In genomic region chr1:242691603-242691945, GRCh38 we compare ENCODE assay signal across 19 cellular contexts.
A peak's percentile ranks its signal among the peaks of the same experiment; 100 is the strongest.
DNase-seq lines count a peak whose midpoint lies in the region; ATAC-seq and TF ChIP-seq lines count a peak whose summit lies in the region.
"Had no signal": no experiment of that assay in that cellular context is flagged by ENCODE, and none has a peak within 500 bp of the region (broad histone marks: within the 10 kb centered on the region; RNA-seq: fewer than 3 reads in every experiment).

No MANE protein-coding gene starts in this region.

- H3F3A ChIP-seq in MM.1S (ENCODE audit: insufficient read depth, low read length) = no peaks in the 10 kb centered on the region

- 52 to 59% (median 57%) methylated on average over 2 of the region's 2 CpGs for WGBS in stomach, 5 donors

- H3K4me3 Mint-ChIP-seq in Calu3 (ENCODE audit: low read depth, unreplicated experiment) (peak overlapping the region; percentile 58), nephron (no peak overlapping the region)
- H3K4me3 Mint-ChIP-seq: T-cell had no signal

- no peaks in the 10 kb centered on the region for H3K9me3 ChIP-seq in MM.1S (replicated peaks; ENCODE audit: insufficient read depth, low read length)
- no peaks in the 10 kb centered on the region for H3K9me3 ChIP-seq in OCI-LY3 (ENCODE audit: insufficient read depth, low read length)
- peaks cover 0 to 9% (median 7%) of the 10 kb centered on the region in 4 donors for H3K9me3 ChIP-seq in stomach
- H3K9me3 ChIP-seq: HAP-1 had no signal

- no peaks in the 10 kb centered on the region for H3K9me2 ChIP-seq in MM.1S (replicated peaks; ENCODE audit: insufficient read depth, low read length)

- DNase-seq in Calu3 (peak; percentile 5), MM.1S (peak; percentile 18), stomach (no peak), NCI-H1417 (lab: John Stamatoyannopoulos, UW) (no peak)
- DNase-seq: DMS79 treated with DMSO at 0.1 percent for 48 hours, GF-D8, IMR-90, MV-4-11, NCI-H1436 treated with DMSO at 0.1 percent for 48 hours, NCI-H446 treated with DMSO at 0.1 percent for 48 hours, PC-9, T-cell had no signal

- intact Hi-C loops in Calu3 (cut with micrococcal nuclease; ENCODE audit: unreplicated experiment) = no loop called here
- intact Hi-C loops in stomach (cut with DNase I; ENCODE audit: low total_unique reads) = no loop called here

- H3K4me2 ChIP-seq in MM.1S (ENCODE audit: low read depth, low read length) (peak overlapping the region; percentile 17; the same call in 1 of the 2 replicates), OCI-LY3 (ENCODE audit: low read length) (peak overlapping the region; percentile 22; the same call in 1 of the 2 replicates)
- H3K4me2 ChIP-seq: PC-9 had no signal

- TF ChIP-seq EP300 in stomach (IDR thresholded peaks at IDR 0.05) = no peak

- no peaks in the 10 kb centered on the region for H4K20me1 ChIP-seq in MM.1S (ENCODE audit: insufficient read depth, low read length)
- H4K20me1 ChIP-seq in OCI-LY3 (ENCODE audit: insufficient read depth, low read length) = no peaks in the 10 kb centered on the region

- H3K27ac ChIP-seq in MM.1S (ENCODE audit: low read length) (no peak overlapping the region), OCI-LY3 (ENCODE audit: low read length) (no peak overlapping the region), stomach (no peak overlapping the region)
- H3K27ac ChIP-seq: PC-9, SK-N-MC had no signal

- peaks cover 6% of the 10 kb centered on the region for H3K27me3 Mint-ChIP-seq in Calu3 (ENCODE audit: unreplicated experiment)
- no peaks in the 10 kb centered on the region for H3K27me3 Mint-ChIP-seq in nephron (ENCODE audit: low read depth)
- H3K27me3 Mint-ChIP-seq: T-cell had no signal

- ATAC-seq in GM18520 (IDR thresholded peaks at IDR 0.05; ENCODE audit: unreplicated experiment) = no peak
- no peak for ATAC-seq in GM21825 (IDR thresholded peaks at IDR 0.05; ENCODE audit: unreplicated experiment)
- ATAC-seq: Right ventricle myocardium inferior, T-cell had no signal

- peaks cover 5% of the 10 kb centered on the region for H3K9me3 Mint-ChIP-seq in Calu3 (ENCODE audit: low read depth, unreplicated experiment)
- peaks cover 2% of the 10 kb centered on the region for H3K9me3 Mint-ChIP-seq in nephron

- H3K79me2 ChIP-seq in MM.1S (ENCODE audit: low read length) (no peaks in the 10 kb centered on the region), OCI-LY3 (ENCODE audit: low read length) (no peaks in the 10 kb centered on the region)

- H3K36me3 ChIP-seq in MM.1S (replicated peaks; ENCODE audit: insufficient read depth, low read length) (no peaks in the 10 kb centered on the region), OCI-LY3 (replicated peaks; ENCODE audit: low read depth, low read length) (no peaks in the 10 kb centered on the region), stomach (no peaks in the 10 kb centered on the region)
- H3K36me3 ChIP-seq: HAP-1 had no signal

- TF ChIP-seq POLR2A in stomach (IDR thresholded peaks at IDR 0.05) = no peak

- H3K4me1 Mint-ChIP-seq in Calu3 (ENCODE audit: low read depth, unreplicated experiment) = no peaks in the 10 kb centered on the region
- H3K4me1 Mint-ChIP-seq in nephron = peaks cover 11% of the 10 kb centered on the region
- H3K4me1 Mint-ChIP-seq: T-cell had no signal

- H3K9ac ChIP-seq in MM.1S (ENCODE audit: low read length) = no peak overlapping the region
- H3K9ac ChIP-seq in OCI-LY3 (ENCODE audit: low read length) = no peak overlapping the region

- H3K4me1 ChIP-seq in MM.1S (ENCODE audit: low read length) (no peaks in the 10 kb centered on the region), OCI-LY3 (ENCODE audit: low read length) (no peaks in the 10 kb centered on the region), stomach (peaks cover 0 to 4% (median 0%) of the 10 kb centered on the region in 4 donors)
- H3K4me1 ChIP-seq: HAP-1 had no signal

- CTCF ChIA-PET in Calu3 (lab: Charles Lee) = no interaction called here

- 0 out of 2 replicates have a peak overlapping the region, but pooled peaks have one; percentile 14 for H2AFZ ChIP-seq in MM.1S (ENCODE audit: low read length)
- H2AFZ ChIP-seq in OCI-LY3 (ENCODE audit: low read depth, low read length) = no peak overlapping the region
- H2AFZ ChIP-seq: PC-9 had no signal

- no peak overlapping the region for H3K27ac Mint-ChIP-seq in Calu3 (ENCODE audit: unreplicated experiment)
- H3K27ac Mint-ChIP-seq in nephron = peak overlapping the region in 2 of 3 experiments; percentile 50 to 66
- H3K27ac Mint-ChIP-seq: T-cell had no signal

- TF ChIP-seq CTCF in Calu3 (IDR thresholded peaks at IDR 0.05; ENCODE audit: unreplicated experiment) (no peak), MM.1S (IDR thresholded peaks at IDR 0.05; ENCODE audit: low read length) (no peak), OCI-LY3 (IDR thresholded peaks at IDR 0.05; ENCODE audit: low read depth, low read length) (no peak), nephron (IDR thresholded peaks at IDR 0.05; ENCODE audit: unreplicated experiment in 3 of 3) (no peak), stomach (IDR thresholded peaks at IDR 0.05) (no peak)

- H3K36me3 Mint-ChIP-seq in Calu3 (ENCODE audit: insufficient read depth, unreplicated experiment) = no peaks in the 10 kb centered on the region
- H3K36me3 Mint-ChIP-seq in nephron (ENCODE audit: low read depth) = no peaks in the 10 kb centered on the region
- H3K36me3 Mint-ChIP-seq: T-cell had no signal

- H3K27me3 ChIP-seq in MM.1S (replicated peaks; ENCODE audit: insufficient read depth, low read length) (no peaks in the 10 kb centered on the region), OCI-LY3 (ENCODE audit: low read depth, low read length) (peaks cover 5% of the 10 kb centered on the region; the same call in 1 of the 2 replicates), stomach (no peaks in the 10 kb centered on the region)

- BruUV-seq in Calu3 (replicated peaks; lab: Mats Ljungman, UMichigan) = no TSS peak

- H3K4me3 ChIP-seq in MM.1S (ENCODE audit: low read length) (no peak overlapping the region), OCI-LY3 (ENCODE audit: low read length) (0 out of 2 replicates have a peak overlapping the region, but pooled peaks have one; percentile 15), stomach (no peak overlapping the region)
- H3K4me3 ChIP-seq: HAP-1, PC-9, SK-N-MC had no signal

Comparison
In these comparisons a context has a peak if more than half of its experiments do, and no peak if none do; other contexts are left out.
1. DNase-seq: peak in Calu3 (single experiment) and MM.1S (single experiment); none in stomach (single experiment) and NCI-H1417 (0 of 3).